In genomic region chr18:57579928-57580327, GRCh38 we compare ENCODE assay signal across 21 cellular contexts. TPM values are rescaled to one million over a fixed set of nuclear protein-coding genes. Genes with fewer than 3 reads are reported as not detected.
A peak's percentile ranks its signal among the peaks of the same experiment; 100 is the strongest.
DNase-seq lines count a peak whose midpoint lies in the region; ATAC-seq and TF ChIP-seq lines count a peak whose summit lies in the region.
"Had no signal": no experiment of that assay in that cellular context is flagged by ENCODE, and none has a peak within 500 bp of the region (broad histone marks: within the 10 kb centered on the region; RNA-seq: fewer than 3 reads in every experiment).

No MANE protein-coding gene starts in this region.

- H3K9me3 ChIP-seq in KOPT-K1 (ENCODE audit: insufficient read depth, low read length, poor library complexity, severe bottlenecking) (no peaks in the 10 kb centered on the region), thymus (ENCODE audit: control insufficient read depth) (no peaks in the 10 kb centered on the region), spleen (no peaks in the 10 kb centered on the region)
- H3K9me3 ChIP-seq: A549, MG63, SK-N-SH had no signal

- WGBS in thymus, result 7% methylated on average over 5 of the region's 5 CpGs
- WGBS in spleen, 5 donors, result 72 to 85% (median 77%) methylated on average over 5 of the region's 5 CpGs

- peaks cover 33% of the 10 kb centered on the region for H3K4me1 Mint-ChIP-seq in activated naive CD4-positive, alpha-beta T cell treated with anti-CD3 and anti-CD28 coated beads, Interleukin-2, amount 10 ng/mL, durations not matched to agents 7 days and 5 days
- H3K4me1 Mint-ChIP-seq in activated naive CD8-positive, alpha-beta T cell treated with anti-CD3 and anti-CD28 coated beads for 36 hours, result peaks cover 33% of the 10 kb centered on the region

- H3K27ac Mint-ChIP-seq in activated naive CD4-positive, alpha-beta T cell treated with anti-CD3 and anti-CD28 coated beads, Interleukin-2, amount 10 ng/mL, durations not matched to agents 7 days and 5 days, result no peak overlapping the region
- H3K27ac Mint-ChIP-seq in activated naive CD8-positive, alpha-beta T cell treated with anti-CD3 and anti-CD28 coated beads for 36 hours, result no peak overlapping the region
- H3K27ac Mint-ChIP-seq: B cell, GM23338 had no signal

- H3K36me3 ChIP-seq in KOPT-K1 (ENCODE audit: insufficient read depth, low read length) (peaks cover 41% of the 10 kb centered on the region), thymus (ENCODE audit: control insufficient read depth, insufficient read depth) (peaks cover 20% of the 10 kb centered on the region), spleen (peaks cover 0 to 62% (median 17%) of the 10 kb centered on the region in 6 donors)

- TF ChIP-seq POLR2A in spleen (IDR thresholded peaks at IDR 0.05), result no peak

- peak overlapping the region; percentile 23 for H3K27ac ChIP-seq in KOPT-K1 (ENCODE audit: low read depth, low read length, poor library complexity, severe bottlenecking)
- H3K27ac ChIP-seq in thymus (ENCODE audit: low read depth), result peak overlapping the region; percentile 91
- no peak overlapping the region for H3K27ac ChIP-seq in spleen
- H3K27ac ChIP-seq: A549 had no signal

- intact Hi-C loops in spleen (cut with DNase I; ENCODE audit: low total_unique reads), result no loop called here

- H3K4me3 ChIP-seq in thymus (ENCODE audit: low read length) (peak overlapping the region; percentile 45), spleen (no peak overlapping the region)
- H3K4me3 ChIP-seq: A549, GM23338, MG63 had no signal

- peak; percentile 30 for DNase-seq in activated naive CD4-positive, alpha-beta T cell treated with anti-CD3 and anti-CD28 coated beads, Interleukin-2, amount 10 ng/mL, durations not matched to agents 7 days and 5 days
- no peak for DNase-seq in activated naive CD4-positive, alpha-beta T cell treated with Interleukin-2 at 50 U/mL for 16 hours
- peak; percentile 21 for DNase-seq in activated naive CD8-positive, alpha-beta T cell treated with anti-CD3 and anti-CD28 coated beads for 36 hours
- DNase-seq in spleen, result no peak
- no peak for DNase-seq in NCI-H187 treated with DMSO at 0.1 percent for 48 hours (lab: John Stamatoyannopoulos, UW)
- DNase-seq: IMR-90, Karpas-422, MG63, NCI-H1417, NCI-H187, NCI-H2227 treated with DMSO at 0.1 percent for 48 hours, NCI-H510A, SIG-M5, SK-N-SH had no signal

- CTCF ChIA-PET in activated naive CD4-positive, alpha-beta T cell treated with anti-CD3 and anti-CD28 coated beads, Interleukin-2, amount 10 ng/mL, durations not matched to agents 7 days and 5 days (lab: Charles Lee), result no interaction called here

- no peak overlapping the region for H3K4me3 Mint-ChIP-seq in activated naive CD4-positive, alpha-beta T cell treated with anti-CD3 and anti-CD28 coated beads, Interleukin-2, amount 10 ng/mL, durations not matched to agents 7 days and 5 days
- H3K4me3 Mint-ChIP-seq in activated naive CD8-positive, alpha-beta T cell treated with anti-CD3 and anti-CD28 coated beads for 36 hours, result peak overlapping the region; percentile 7
- H3K4me3 Mint-ChIP-seq: B cell, GM23338 had no signal

- ATAC-seq in HG03442 (IDR thresholded peaks at IDR 0.05; ENCODE audit: unreplicated experiment), result no peak
- ATAC-seq: A549, Panc1 had no signal

- no peaks in the 10 kb centered on the region for H3K27me3 Mint-ChIP-seq in activated naive CD4-positive, alpha-beta T cell treated with anti-CD3 and anti-CD28 coated beads, Interleukin-2, amount 10 ng/mL, durations not matched to agents 7 days and 5 days
- no peaks in the 10 kb centered on the region for H3K27me3 Mint-ChIP-seq in activated naive CD8-positive, alpha-beta T cell treated with anti-CD3 and anti-CD28 coated beads for 36 hours
- H3K27me3 Mint-ChIP-seq: B cell had no signal

- H3K27me3 ChIP-seq in thymus (ENCODE audit: control insufficient read depth, insufficient read depth), result no peaks in the 10 kb centered on the region
- no peaks in the 10 kb centered on the region for H3K27me3 ChIP-seq in spleen (replicated peaks in 1 of 7)
- H3K27me3 ChIP-seq: MG63 had no signal

- H3K4me1 ChIP-seq in thymus (ENCODE audit: control insufficient read depth, insufficient read depth, low read length), result peaks cover 45% of the 10 kb centered on the region
- peaks cover 0 to 31% (median 18%) of the 10 kb centered on the region in 6 donors for H3K4me1 ChIP-seq in spleen

- no peak for TF ChIP-seq CTCF in spleen (IDR thresholded peaks at IDR 0.05 in 8 of 11, conservative IDR thresholded peaks at IDR 0.05 in 3 of 11)

- H3K9me3 Mint-ChIP-seq in activated naive CD4-positive, alpha-beta T cell treated with anti-CD3 and anti-CD28 coated beads, Interleukin-2, amount 10 ng/mL, durations not matched to agents 7 days and 5 days, result no peaks in the 10 kb centered on the region
- H3K9me3 Mint-ChIP-seq in activated naive CD8-positive, alpha-beta T cell treated with anti-CD3 and anti-CD28 coated beads for 36 hours, result no peaks in the 10 kb centered on the region
- H3K9me3 Mint-ChIP-seq: GM23338 had no signal

- peaks cover 21% of the 10 kb centered on the region for H3K36me3 Mint-ChIP-seq in activated naive CD4-positive, alpha-beta T cell treated with anti-CD3 and anti-CD28 coated beads, Interleukin-2, amount 10 ng/mL, durations not matched to agents 7 days and 5 days
- H3K36me3 Mint-ChIP-seq in activated naive CD8-positive, alpha-beta T cell treated with anti-CD3 and anti-CD28 coated beads for 36 hours, result peaks cover 25% of the 10 kb centered on the region

RNA-seq across cellular contexts. Expression of gene FECH, which starts 6.6 kb away (rescaled TPM):
- total RNA-seq in activated naive CD8-positive, alpha-beta T cell treated with anti-CD3 and anti-CD28 coated beads for 36 hours, result 10 to 100 TPM; 33.4 to 33.7 TPM
- polyA plus RNA-seq in thymus, result 11.1 TPM
- total RNA-seq in spleen, result 10 to 100 TPM; 19.0 to 85.9 (median 33.2) TPM
- 1 to 10 TPM; 4.3 to 9.3 (median 4.7) TPM for polyA plus RNA-seq in spleen

RNA-seq across cellular contexts. Expression of gene NARS1, which starts 41.7 kb away (rescaled TPM):
- 100 to 1,000 TPM; 143 to 144 TPM for total RNA-seq in activated naive CD8-positive, alpha-beta T cell treated with anti-CD3 and anti-CD28 coated beads for 36 hours
- polyA plus RNA-seq in thymus, result 84.9 TPM
- 100 to 1,000 TPM in 1 of 7 donors, 10 to 100 TPM in 6; 73.5 to 106 (median 89.7) TPM for total RNA-seq in spleen
- polyA plus RNA-seq in spleen, result 10 to 100 TPM; 45.4 to 55.0 (median 53.0) TPM

Comparison
In these comparisons a context has a peak if more than half of its experiments do, and no peak if none do; other contexts are left out.
1. DNase-seq: peak in activated naive CD4-positive, alpha-beta T cell treated with anti-CD3 and anti-CD28 coated beads, Interleukin-2, amount 10 ng/mL, durations not matched to agents 7 days and 5 days (single experiment) and activated naive CD8-positive, alpha-beta T cell treated with anti-CD3 and anti-CD28 coated beads for 36 hours (single experiment); none in activated naive CD4-positive, alpha-beta T cell treated with Interleukin-2 at 50 U/mL for 16 hours (single experiment), spleen (single experiment) and NCI-H187 treated with DMSO at 0.1 percent for 48 hours (single experiment).
2. H3K27ac ChIP-seq: peak in KOPT-K1 (single experiment) and thymus (single experiment); none in spleen (0 of 8).